In genomic region chr7:152127229-152127628, GRCh38 we compare ENCODE assay signal across 23 cellular contexts.
"Had no signal": no experiment of that assay in that cellular context is flagged by ENCODE, and none has a peak within 500 bp of the region (broad histone marks: within the 10 kb centered on the region; RNA-seq: fewer than 3 reads in every experiment).

No MANE protein-coding gene starts in this region.

- H3K27me3 ChIP-seq: heart right ventricle, sigmoid colon, testis, vagina had no signal

- DNase-seq: activated CD4-positive, alpha-beta T cell treated with anti-CD3 and anti-CD28 coated beads for 4 hours; activated CD4-positive, alpha-beta T cell treated with anti-CD3 and anti-CD28 coated beads, Interleukin-2, amount 50 U/mL, for 48 hours; activated CD8-positive, alpha-beta memory T cell treated with anti-CD3 and anti-CD28 coated beads, Interleukin-2, amount 50 U/mL, for 48 hours; activated gamma-delta T cell; activated naive CD4-positive, alpha-beta T cell treated with anti-CD3 and anti-CD28 coated beads, Interleukin-2, amount 50 U/mL, for 16 hours; activated T-cell treated with anti-CD3 and anti-CD28 coated beads, Interleukin-2, amount 50 U/mL, for 48 hours; amniotic stem cell; cerebellar nuclear complex; heart right ventricle; left colon; mesenchymal stem cell; sigmoid colon; stimulated activated CD4-positive, alpha-beta T cell treated with anti-CD3 and anti-CD28 coated beads, Interleukin-15, amount 100 ng/mL, for 24 hours; stimulated activated naive CD4-positive, alpha-beta T cell; T-helper 1 cell; T-helper 9 cell; testis had no signal

- H3K4me1 ChIP-seq: heart right ventricle, sigmoid colon, testis, vagina had no signal

- H3K4me1 Mint-ChIP-seq: neural crest cell had no signal

- H3K4me2 ChIP-seq: smooth muscle cell had no signal

- H3K27ac Mint-ChIP-seq: type B pancreatic cell had no signal

- H3K4me3 Mint-ChIP-seq: neural crest cell, type B pancreatic cell had no signal

- ATAC-seq: heart right ventricle, left colon had no signal

- H3K9me3 ChIP-seq: sigmoid colon, testis, vagina had no signal

- H3K4me3 ChIP-seq: coronary artery, heart right ventricle, sigmoid colon, smooth muscle cell, testis, vagina had no signal

- H3K27me3 Mint-ChIP-seq: type B pancreatic cell had no signal

- H3K27ac ChIP-seq: coronary artery, epithelial cell of prostate, heart right ventricle, sigmoid colon, testis, vagina had no signal
